8 cellular contexts compared by ENCODE assay signal in the genomic region with DNA sequence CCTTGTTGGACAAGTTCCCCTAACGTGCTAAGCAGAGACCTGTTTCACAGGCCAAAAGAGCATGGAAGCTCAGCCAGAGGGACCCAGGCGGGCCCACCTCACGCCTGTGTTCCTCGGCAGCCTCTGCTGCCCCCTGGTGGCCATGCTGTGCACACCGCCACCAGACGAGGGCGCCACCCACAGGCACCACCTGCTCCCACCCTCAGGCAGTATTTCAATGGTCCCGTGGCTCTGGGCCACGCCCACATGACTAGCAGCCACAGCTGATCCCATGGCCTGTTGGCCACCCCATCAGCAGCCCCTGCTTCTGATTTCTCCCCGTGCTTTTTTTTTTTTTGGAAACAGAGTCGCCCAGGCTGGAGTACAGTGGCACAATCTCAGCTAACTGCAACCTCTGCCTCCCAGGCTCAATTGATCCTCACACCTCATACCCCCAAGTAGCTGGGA. TPM values are rescaled to one million over a fixed set of nuclear protein-coding genes. Genes with fewer than 3 reads are reported as not detected.
DNase-seq lines count a peak whose midpoint lies in the region; ATAC-seq and TF ChIP-seq lines count a peak whose summit lies in the region.

No MANE protein-coding gene starts in this region.

- H3K27ac ChIP-seq in heart right ventricle: no peak overlapping the region

- H3K9me3 ChIP-seq in heart right ventricle: no peaks in the 10 kb centered on the region

- POLR2A ChIA-PET in T-cell (lab: Charles Lee): no interaction called here

- intact Hi-C loops in heart right ventricle (cut with DNase I): loop anchor here (1.0 to 2.0 kb wide), 5 partner anchors 28 to 32 kb away; no protein-coding TSS in a partner anchor

- 12% methylated on average over 11 of the region's 11 CpGs for WGBS in heart right ventricle, 2 donors

- ATAC-seq in T-cell (replicated peaks in 1 of 4): peak; percentile 93 to 99 (median 96)
- peak; percentile 88 for ATAC-seq in activated naive CD8-positive, alpha-beta T cell treated with anti-CD3 and anti-CD28 coated beads, Interleukin-2, amount 50 U/mL, for 24 hours
- peak; percentile 80 to 92 (median 88) for ATAC-seq in heart right ventricle
- no peak for ATAC-seq in GM21381 (IDR thresholded peaks at IDR 0.05; ENCODE audit: unreplicated experiment)

- H3K9me3 Mint-ChIP-seq in T-cell: no peaks in the 10 kb centered on the region
- no peaks in the 10 kb centered on the region for H3K9me3 Mint-ChIP-seq in activated naive CD8-positive, alpha-beta T cell treated with anti-CD3 and anti-CD28 coated beads, Interleukin-2, amount 50 U/mL, for 24 hours

- H3K4me3 Mint-ChIP-seq in T-cell: no peak overlapping the region
- H3K4me3 Mint-ChIP-seq in activated naive CD8-positive, alpha-beta T cell treated with anti-CD3 and anti-CD28 coated beads, Interleukin-2, amount 50 U/mL, for 24 hours: no peak overlapping the region

- peak; percentile 97 to 99 (median 98) for TF ChIP-seq CTCF in heart right ventricle (IDR thresholded peaks at IDR 0.05)

- peaks cover 8% of the 10 kb centered on the region for H3K36me3 Mint-ChIP-seq in T-cell
- peaks cover 17% of the 10 kb centered on the region for H3K36me3 Mint-ChIP-seq in activated naive CD8-positive, alpha-beta T cell treated with anti-CD3 and anti-CD28 coated beads, Interleukin-2, amount 50 U/mL, for 24 hours (ENCODE audit: low read depth)

- H3K27me3 Mint-ChIP-seq in T-cell: no peaks in the 10 kb centered on the region
- no peaks in the 10 kb centered on the region for H3K27me3 Mint-ChIP-seq in activated naive CD8-positive, alpha-beta T cell treated with anti-CD3 and anti-CD28 coated beads, Interleukin-2, amount 50 U/mL, for 24 hours

- H3K4me3 ChIP-seq in heart right ventricle: no peak overlapping the region

- peaks cover 0 to 56% (median 0%) of the 10 kb centered on the region in 9 donors for H3K36me3 ChIP-seq in heart right ventricle

- CTCF ChIA-PET in T-cell (lab: Charles Lee): interaction anchor here (0.5 to 2.2 kb wide), 16 partner anchors 10 to 416 kb away, joined by 3 to 19 read pairs (median 4); partner anchors contain the start of genes FAM234A (in 1 of the 2), HBQ1 (in 1 of the 2), POLR3K (in 1 of the 2) and SNRNP25 (in 1 of the 2)

- DNase-seq in EL (peak; percentile 86), HCEC 1CT (peak; percentile 87), NCI-H128 (lab: John Stamatoyannopoulos, UW; ENCODE audit: unreplicated experiment) (peak; percentile 37), T-cell (peak; percentile 78 to 91 (median 86)), heart right ventricle (peak; percentile 87 to 90), retina (peak; percentile 90)
- DNase-seq in activated naive CD8-positive, alpha-beta T cell treated with anti-CD3 and anti-CD28 coated beads, Interleukin-2, amount 50 U/mL, for 24 hours: peak; percentile 92

- peaks cover 5 to 8% (median 8%) of the 10 kb centered on the region in 3 donors for H3K4me1 Mint-ChIP-seq in T-cell
- peaks cover 5% of the 10 kb centered on the region for H3K4me1 Mint-ChIP-seq in activated naive CD8-positive, alpha-beta T cell treated with anti-CD3 and anti-CD28 coated beads, Interleukin-2, amount 50 U/mL, for 24 hours

- H3K27me3 ChIP-seq in heart right ventricle: no peaks in the 10 kb centered on the region

- no peak overlapping the region for H3K27ac Mint-ChIP-seq in T-cell
- H3K27ac Mint-ChIP-seq in activated naive CD8-positive, alpha-beta T cell treated with anti-CD3 and anti-CD28 coated beads, Interleukin-2, amount 50 U/mL, for 24 hours: no peak overlapping the region

- H3K4me1 ChIP-seq in heart right ventricle: peaks cover 9 to 41% (median 19%) of the 10 kb centered on the region in 9 donors

RNA-seq across cellular contexts. Expression of gene MPG, which starts 18.9 kb away (rescaled TPM):
- total RNA-seq in T-cell (10 to 100 TPM; 18.3 to 48.2 (median 38.7) TPM), heart right ventricle (10 to 100 TPM; 32.2 to 44.7 (median 38.6) TPM)
- polyA plus RNA-seq in heart right ventricle: 10 to 100 TPM; 68.2 to 88.5 TPM

RNA-seq across cellular contexts. Expression of gene RHBDF1, which starts 24.5 kb away (rescaled TPM):
- total RNA-seq in T-cell: under 1 TPM; 0.19 to 0.93 (median 0.53) TPM
- total RNA-seq in heart right ventricle: 10 to 100 TPM; 18.5 to 27.8 (median 24.3) TPM
- polyA plus RNA-seq in heart right ventricle: 10 to 100 TPM; 36.9 to 89.8 TPM

RNA-seq across cellular contexts. Expression of gene NPRL3, which starts 41.5 kb away (rescaled TPM):
- total RNA-seq in T-cell (10 to 100 TPM; 29.3 to 44.1 (median 39.2) TPM), heart right ventricle (10 to 100 TPM; 19.0 to 28.8 (median 22.3) TPM)
- polyA plus RNA-seq in heart right ventricle: 10 to 100 TPM; 16.2 to 19.6 TPM

RNA-seq across cellular contexts. Expression of gene SNRNP25, which starts 43.3 kb away (rescaled TPM):
- total RNA-seq in T-cell (10 to 100 TPM in 2 of 5 donors, 1 to 10 TPM in 3; 6.8 to 11.4 (median 9.0) TPM), heart right ventricle (10 to 100 TPM; 45.6 to 86.6 (median 56.6) TPM)
- 100 to 1,000 TPM in 1 of 2 donors, 10 to 100 TPM in 1; 80.4 to 109 TPM for polyA plus RNA-seq in heart right ventricle

RNA-seq across cellular contexts. Expression of gene POLR3K, which starts 43.5 kb away (rescaled TPM):
- total RNA-seq in T-cell (10 to 100 TPM; 11.1 to 24.3 (median 21.3) TPM), heart right ventricle (10 to 100 TPM in 7 of 10 donors, 1 to 10 TPM in 3; 9.1 to 11.8 (median 10.5) TPM)
- 10 to 100 TPM in 1 of 2 donors, 1 to 10 TPM in 1; 6.7 to 19.2 TPM for polyA plus RNA-seq in heart right ventricle

Comparison
In these comparisons a context has a peak if more than half of its experiments do, and no peak if none do; other contexts are left out.
1. DNase-seq: peak in every context shown above with its lines; median percentile 92 in activated naive CD8-positive, alpha-beta T cell treated with anti-CD3 and anti-CD28 coated beads, Interleukin-2, amount 50 U/mL, for 24 hours; 90 in retina; 88 in heart right ventricle; 87 in HCEC 1CT; 86 in EL; 86 in T-cell; 37 in NCI-H128.
2. RNA of gene RHBDF1, which starts 24.5 kb away (total RNA-seq): 18.5 to 27.8 TPM in heart right ventricle; 0.19 to 0.93 TPM in T-cell; every median in the first group is over 10 times any median in the second.